11 cellular contexts compared by ENCODE assay signal in genomic region chr1:111720977-111721670, GRCh38. TPM values are rescaled to one million over a fixed set of nuclear protein-coding genes. Genes with fewer than 3 reads are reported as not detected.
A peak's percentile ranks its signal among the peaks of the same experiment; 100 is the strongest.
DNase-seq lines count a peak whose midpoint lies in the region; ATAC-seq and TF ChIP-seq lines count a peak whose summit lies in the region.
"Had no signal": no experiment of that assay in that cellular context is flagged by ENCODE, and none has a peak within 500 bp of the region (broad histone marks: within the 10 kb centered on the region; RNA-seq: fewer than 3 reads in every experiment).

No MANE protein-coding gene starts in this region.

- intact Hi-C loops in dendritic cell treated with granulocyte-macrophage colony-stimulating factor and Interleukin-4, amounts not matched to agents 40 ng/mL and 50 ng/mL, for 4 days (cut with micrococcal nuclease): no loop called here
- intact Hi-C loops in Calu3 (cut with micrococcal nuclease; ENCODE audit: unreplicated experiment): no loop called here

- no peaks in the 10 kb centered on the region for H3K36me3 ChIP-seq in GM23338 (ENCODE audit: insufficient read depth)

- no peaks in the 10 kb centered on the region for H3K9me3 ChIP-seq in AG04450 (ENCODE audit: control insufficient read depth, insufficient read depth, low read length)

- peak overlapping the region; percentile 42 for H3K4me2 ChIP-seq in GM23338
- H3K4me2 ChIP-seq: hepatocyte had no signal

- H4K20me1 ChIP-seq in GM23338 (replicated peaks; ENCODE audit: insufficient read depth): no peaks in the 10 kb centered on the region

- peaks cover 48% of the 10 kb centered on the region for H3K4me1 Mint-ChIP-seq in GM23338
- H3K4me1 Mint-ChIP-seq in dendritic cell treated with granulocyte-macrophage colony-stimulating factor and Interleukin-4, amounts not matched to agents 40 ng/mL and 50 ng/mL, for 4 days (ENCODE audit: low read depth): peaks cover 54% of the 10 kb centered on the region
- H3K4me1 Mint-ChIP-seq in memory B cell: peaks cover 31% of the 10 kb centered on the region
- H3K4me1 Mint-ChIP-seq in T-helper 2 cell treated with Interferon-gamma antibody and Interleukin-4, amounts not matched to agents 5 μg/mL and 100 μg/mL, for 36 hours (ENCODE audit: low read depth): peaks cover 10% of the 10 kb centered on the region
- peaks cover 11% of the 10 kb centered on the region for H3K4me1 Mint-ChIP-seq in Calu3 (ENCODE audit: low read depth, unreplicated experiment)

- no peak overlapping the region for H2AFZ ChIP-seq in GM23338
- H2AFZ ChIP-seq: hepatocyte had no signal

- H3K27ac ChIP-seq in AG04450 (ENCODE audit: low read depth, low read length) (peak overlapping the region; percentile 21), GM23338 (ENCODE audit: low read depth) (0 out of 2 replicates have a peak overlapping the region, but pooled peaks have one; percentile 45)
- H3K27ac ChIP-seq: hepatocyte had no signal

- H3K9me3 Mint-ChIP-seq in GM23338 (no peaks in the 10 kb centered on the region; the same call in 2 of the 3 replicates), memory B cell (no peaks in the 10 kb centered on the region), Calu3 (ENCODE audit: low read depth, unreplicated experiment) (no peaks in the 10 kb centered on the region)
- no peaks in the 10 kb centered on the region for H3K9me3 Mint-ChIP-seq in dendritic cell treated with granulocyte-macrophage colony-stimulating factor and Interleukin-4, amounts not matched to agents 40 ng/mL and 50 ng/mL, for 4 days
- no peaks in the 10 kb centered on the region for H3K9me3 Mint-ChIP-seq in T-helper 2 cell treated with Interferon-gamma antibody and Interleukin-4, amounts not matched to agents 5 μg/mL and 100 μg/mL, for 36 hours

- H3F3A ChIP-seq in GM23338 (replicated peaks; ENCODE audit: low read depth): no peaks in the 10 kb centered on the region; the same call in 1 of the 2 replicates

- CTCF ChIA-PET in AG04450 (lab: Charles Lee) (interaction anchor here (0.7 to 0.9 kb wide), 2 partner anchors 26 to 48 kb away, joined by 3 to 4 read pairs; no protein-coding TSS in a partner anchor), Calu3 (lab: Charles Lee) (no interaction called here)

- H3K27me3 Mint-ChIP-seq in GM23338 (ENCODE audit: insufficient read depth, low read depth, poor library complexity) (peaks cover 11% of the 10 kb centered on the region), memory B cell (no peaks in the 10 kb centered on the region), Calu3 (ENCODE audit: unreplicated experiment) (peaks cover 42% of the 10 kb centered on the region)
- H3K27me3 Mint-ChIP-seq in dendritic cell treated with granulocyte-macrophage colony-stimulating factor and Interleukin-4, amounts not matched to agents 40 ng/mL and 50 ng/mL, for 4 days: no peaks in the 10 kb centered on the region
- H3K27me3 Mint-ChIP-seq in T-helper 2 cell treated with Interferon-gamma antibody and Interleukin-4, amounts not matched to agents 5 μg/mL and 100 μg/mL, for 36 hours (ENCODE audit: low read depth): no peaks in the 10 kb centered on the region

- H3K27ac Mint-ChIP-seq in GM23338: peak overlapping the region; percentile 28
- peak overlapping the region; percentile 28 for H3K27ac Mint-ChIP-seq in dendritic cell treated with granulocyte-macrophage colony-stimulating factor and Interleukin-4, amounts not matched to agents 40 ng/mL and 50 ng/mL, for 4 days
- H3K27ac Mint-ChIP-seq in memory B cell: peak overlapping the region; percentile 83
- no peak overlapping the region for H3K27ac Mint-ChIP-seq in T-helper 2 cell treated with Interferon-gamma antibody and Interleukin-4, amounts not matched to agents 5 μg/mL and 100 μg/mL, for 36 hours
- H3K27ac Mint-ChIP-seq in Calu3 (ENCODE audit: unreplicated experiment): no peak overlapping the region

- TF ChIP-seq CTCF in AG04450 (IDR thresholded peaks at IDR 0.05; ENCODE audit: low read depth, low read length) (no peak), GM23338 (conservative IDR thresholded peaks at IDR 0.05; ENCODE audit: low read depth in 2 of 2) (no peak), Calu3 (IDR thresholded peaks at IDR 0.05; ENCODE audit: unreplicated experiment) (no peak)

- peaks cover 6% of the 10 kb centered on the region; the same call in 1 of the 2 replicates for H3K9me2 ChIP-seq in GM23338 (ENCODE audit: insufficient read depth)

- no peak for DNase-seq in AG04450 (ENCODE audit: low read depth, low spot score)
- DNase-seq in GM23338 (ENCODE audit: low spot score): peak; percentile 39
- no peak for DNase-seq in memory B cell (ENCODE audit: low spot score in 2 of 2)
- DNase-seq in NCI-H1436 (lab: John Stamatoyannopoulos, UW): no peak
- DNase-seq in T-helper 2 cell treated with Interferon-gamma antibody and Interleukin-4, amounts not matched to agents 5 μg/mL and 100 μg/mL, for 36 hours (ENCODE audit: low spot score): no peak
- DNase-seq in stimulated activated CD4-positive, alpha-beta T cell treated with anti-CD3 and anti-CD28 coated beads, Interleukin-12 subunit alpha, Interleukin-12 subunit beta, amount 100 ng/mL, for 4 hours: no peak
- no peak for DNase-seq in Calu3
- DNase-seq: NCI-H1048; NK-92 treated with Interleukin-12 subunit alpha and Interleukin-12 subunit beta, amount 100 ng/mL, for 24 hours had no signal

- H3K27me3 ChIP-seq in AG04450 (ENCODE audit: control insufficient read depth, insufficient read depth, low read length) (no peaks in the 10 kb centered on the region), GM23338 (ENCODE audit: insufficient read depth) (no peaks in the 10 kb centered on the region)
- H3K27me3 ChIP-seq: hepatocyte had no signal

- peaks cover 43% of the 10 kb centered on the region for H3K4me1 ChIP-seq in GM23338 (ENCODE audit: insufficient read depth)

- no peak overlapping the region; the same call in 2 of the 3 replicates for H3K4me3 Mint-ChIP-seq in GM23338
- no peak overlapping the region for H3K4me3 Mint-ChIP-seq in dendritic cell treated with granulocyte-macrophage colony-stimulating factor and Interleukin-4, amounts not matched to agents 40 ng/mL and 50 ng/mL, for 4 days
- no peak overlapping the region for H3K4me3 Mint-ChIP-seq in memory B cell
- no peak overlapping the region for H3K4me3 Mint-ChIP-seq in T-helper 2 cell treated with Interferon-gamma antibody and Interleukin-4, amounts not matched to agents 5 μg/mL and 100 μg/mL, for 36 hours
- no peak overlapping the region for H3K4me3 Mint-ChIP-seq in Calu3 (ENCODE audit: low read depth, unreplicated experiment)

- no TSS peak for BruUV-seq in Calu3 (replicated peaks; lab: Mats Ljungman, UMichigan)

- H3K79me2 ChIP-seq in GM23338 (replicated peaks; ENCODE audit: insufficient read depth): no peaks in the 10 kb centered on the region
- H3K79me2 ChIP-seq: hepatocyte had no signal

- ATAC-seq in GM23338 (peak; percentile 27), memory B cell (ENCODE audit: low read depth) (no peak)

- POLR2A ChIA-PET in AG04450 (lab: Yijun Ruan, JAX): interaction anchor here (1.3 kb wide), 1 partner anchor 15 kb away, joined by 5 read pairs; no protein-coding TSS in a partner anchor

- no peaks in the 10 kb centered on the region for H3K36me3 Mint-ChIP-seq in GM23338 (ENCODE audit: low read depth)
- H3K36me3 Mint-ChIP-seq in dendritic cell treated with granulocyte-macrophage colony-stimulating factor and Interleukin-4, amounts not matched to agents 40 ng/mL and 50 ng/mL, for 4 days (ENCODE audit: low read depth): peaks cover 32% of the 10 kb centered on the region
- H3K36me3 Mint-ChIP-seq in memory B cell: peaks cover 4% of the 10 kb centered on the region
- peaks cover 8% of the 10 kb centered on the region for H3K36me3 Mint-ChIP-seq in T-helper 2 cell treated with Interferon-gamma antibody and Interleukin-4, amounts not matched to agents 5 μg/mL and 100 μg/mL, for 36 hours (ENCODE audit: low read depth)
- peaks cover 4% of the 10 kb centered on the region for H3K36me3 Mint-ChIP-seq in Calu3 (ENCODE audit: insufficient read depth, unreplicated experiment)

- H3K4me3 ChIP-seq in AG04450 (ENCODE audit: low read depth, low read length) (no peak overlapping the region), GM23338 (no peak overlapping the region)
- H3K4me3 ChIP-seq: hepatocyte had no signal

TF ChIP-seq in GM23338, 12 proteins besides CTCF, POLR2A, EP300 and RAD21:
- TF ChIP-seq, protein P1, sequence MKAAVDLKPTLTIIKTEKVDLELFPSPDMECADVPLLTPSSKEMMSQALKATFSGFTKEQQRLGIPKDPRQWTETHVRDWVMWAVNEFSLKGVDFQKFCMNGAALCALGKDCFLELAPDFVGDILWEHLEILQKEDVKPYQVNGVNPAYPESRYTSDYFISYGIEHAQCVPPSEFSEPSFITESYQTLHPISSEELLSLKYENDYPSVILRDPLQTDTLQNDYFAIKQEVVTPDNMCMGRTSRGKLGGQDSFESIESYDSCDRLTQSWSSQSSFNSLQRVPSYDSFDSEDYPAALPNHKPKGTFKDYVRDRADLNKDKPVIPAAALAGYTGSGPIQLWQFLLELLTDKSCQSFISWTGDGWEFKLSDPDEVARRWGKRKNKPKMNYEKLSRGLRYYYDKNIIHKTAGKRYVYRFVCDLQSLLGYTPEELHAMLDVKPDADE (IDR thresholded peaks at IDR 0.05): no peak
- no peak for TF ChIP-seq STAT1 (IDR thresholded peaks at IDR 0.05; ENCODE audit: unreplicated experiment)
- TF ChIP-seq POLR2AphosphoS5 (IDR thresholded peaks at IDR 0.05; ENCODE audit: low read depth): peak; percentile 21

RNA-seq across cellular contexts. Expression of gene INKA2, which starts 18.1 kb away (rescaled TPM):
- polyA plus RNA-seq in AG04450 (2011; rRNA removed) (2.3 and 2.7 TPM in 2 replicates), GM23338 (2016; fragmentation: Nextera tagmentation; extraction: Ambion mirVana) (2.8 and 3.7 TPM in 2 replicates)
- polyA minus RNA-seq in AG04450 (2011; rRNA and poly(A)+ RNA removed): 4.0 and 5.8 TPM in 2 replicates
- 8.4 and 10.3 TPM in 2 replicates for total RNA-seq in GM23338 (2014; rRNA removed; shearing (Covaris generic))
- total RNA-seq in Calu3 (2022): 0.07 TPM in 1 of 2 replicates, not detected in the other

RNA-seq across cellular contexts. Expression of gene DDX20, which starts 34.6 kb away (rescaled TPM):
- 8.2 and 12.3 TPM in 2 replicates for polyA plus RNA-seq in AG04450 (2011; rRNA removed)
- 7.4 and 13.5 TPM in 2 replicates for polyA minus RNA-seq in AG04450 (2011; rRNA and poly(A)+ RNA removed)
- total RNA-seq in GM23338 (2014; rRNA removed; shearing (Covaris generic)): 38.3 and 54.4 TPM in 2 replicates
- polyA plus RNA-seq in GM23338 (2016; fragmentation: Nextera tagmentation; extraction: Ambion mirVana): 11.9 and 12.8 TPM in 2 replicates
- 8.9 and 9.9 TPM in 2 replicates for total RNA-seq in Calu3 (2022)

Comparison
In these comparisons a context has a peak if more than half of its experiments do, and no peak if none do; other contexts are left out.
1. H3K27ac Mint-ChIP-seq: peak in GM23338 (single experiment), dendritic cell treated with granulocyte-macrophage colony-stimulating factor and Interleukin-4, amounts not matched to agents 40 ng/mL and 50 ng/mL, for 4 days (single experiment) and memory B cell (single experiment); none in T-helper 2 cell treated with Interferon-gamma antibody and Interleukin-4, amounts not matched to agents 5 μg/mL and 100 μg/mL, for 36 hours (single experiment) and Calu3 (single experiment).